Comparison of ENCODE assay signal across 8 cellular contexts in genomic region chr12:92185052-92185451, GRCh38. TPM values are rescaled to one million over a fixed set of nuclear protein-coding genes. Genes with fewer than 3 reads are reported as not detected.
DNase-seq lines count a peak whose midpoint lies in the region; ATAC-seq and TF ChIP-seq lines count a peak whose summit lies in the region.

No MANE protein-coding gene starts in this region.

- intact Hi-C loops in stomach (cut with DNase I; ENCODE audit: low total_unique reads) (no loop called here), tibial artery (cut with DNase I; ENCODE audit: low total_unique reads) (loop anchor here (10.0 kb wide), 1 partner anchor 760 kb away; no protein-coding TSS in a partner anchor)

- H3K27me3 ChIP-seq in stomach = no peaks in the 10 kb centered on the region
- no peaks in the 10 kb centered on the region for H3K27me3 ChIP-seq in tibial artery

- H3K4me1 ChIP-seq in stomach (no peaks in the 10 kb centered on the region), tibial artery (no peaks in the 10 kb centered on the region)

- DNase-seq in GM12864 (ENCODE audit: low read depth) (peak; percentile 80), A172 (ENCODE audit: low spot score) (no peak), stomach (no peak), tibial artery (no peak), endothelial cell (ENCODE audit: low spot score) (no peak)
- peak; percentile 2 for DNase-seq in activated gamma-delta T cell treated with anti-CD3 and anti-CD28 coated beads, Interleukin-2, amount 50 U/mL, for 16 hours (ENCODE audit: low read depth)

- ATAC-seq in GM19452 (IDR thresholded peaks at IDR 0.05; ENCODE audit: unreplicated experiment) (peak; percentile 71), HG03159 (IDR thresholded peaks at IDR 0.05; ENCODE audit: unreplicated experiment) (peak; percentile 58)

- TF ChIP-seq POLR2A in stomach (IDR thresholded peaks at IDR 0.05) = no peak

- H3K27ac ChIP-seq in stomach (no peak overlapping the region), tibial artery (no peak overlapping the region)

- no peak overlapping the region for H3K4me3 Mint-ChIP-seq in endothelial cell (ENCODE audit: unreplicated experiment)

- TF ChIP-seq EP300 in stomach (IDR thresholded peaks at IDR 0.05) = no peak

- H3K9me3 ChIP-seq in stomach = no peaks in the 10 kb centered on the region
- no peaks in the 10 kb centered on the region for H3K9me3 ChIP-seq in tibial artery

- H3K36me3 ChIP-seq in stomach (no peaks in the 10 kb centered on the region), tibial artery (no peaks in the 10 kb centered on the region)

- no peak overlapping the region for H3K27ac Mint-ChIP-seq in endothelial cell (ENCODE audit: unreplicated experiment)

- H3K9me3 Mint-ChIP-seq in endothelial cell (ENCODE audit: unreplicated experiment) = no peaks in the 10 kb centered on the region

- no peaks in the 10 kb centered on the region for H3K36me3 Mint-ChIP-seq in endothelial cell (ENCODE audit: low read depth, unreplicated experiment)

- H3K4me3 ChIP-seq in GM12864 (ENCODE audit: low read depth, low read length) (no peak overlapping the region), stomach (no peak overlapping the region), tibial artery (no peak overlapping the region)

- no peak for TF ChIP-seq CTCF in GM12864 (IDR thresholded peaks at IDR 0.05; ENCODE audit: low read depth, low read length, missing control alignments)
- no peak for TF ChIP-seq CTCF in stomach (IDR thresholded peaks at IDR 0.05)
- TF ChIP-seq CTCF in tibial artery (IDR thresholded peaks at IDR 0.05) = no peak
- no peak for TF ChIP-seq CTCF in endothelial cell (IDR thresholded peaks at IDR 0.05; ENCODE audit: unreplicated experiment)

- H3K4me1 Mint-ChIP-seq in endothelial cell (ENCODE audit: unreplicated experiment) = peaks cover 8% of the 10 kb centered on the region

- peaks cover 2% of the 10 kb centered on the region for H3K27me3 Mint-ChIP-seq in endothelial cell (ENCODE audit: unreplicated experiment)

RNA-seq across cellular contexts. Expression of gene BTG1, which starts 39.4 kb away (rescaled TPM):
- 4.0 and 4.7 TPM in 2 replicates for total RNA-seq in A172 (2014; rRNA removed; shearing (Covaris generic))
- total RNA-seq in stomach = 100 to 1,000 TPM in 1 of 5 donors, 10 to 100 TPM in 4; 20.5 to 108 (median 33.3) TPM
- 10 to 100 TPM; 39.7 to 47.5 (median 40.2) TPM for polyA plus RNA-seq in stomach
- 79.8 TPM for total RNA-seq in endothelial cell (ENCODE audit: unreplicated experiment)

Comparison
In these comparisons a context has a peak if more than half of its experiments do, and no peak if none do; other contexts are left out.
1. DNase-seq: peak in GM12864 (single experiment) and activated gamma-delta T cell treated with anti-CD3 and anti-CD28 coated beads, Interleukin-2, amount 50 U/mL, for 16 hours (single experiment); none in A172 (single experiment), stomach (single experiment), tibial artery (0 of 2) and endothelial cell (single experiment).